ENCODE assay signal across 9 cellular contexts in the genomic region with DNA sequence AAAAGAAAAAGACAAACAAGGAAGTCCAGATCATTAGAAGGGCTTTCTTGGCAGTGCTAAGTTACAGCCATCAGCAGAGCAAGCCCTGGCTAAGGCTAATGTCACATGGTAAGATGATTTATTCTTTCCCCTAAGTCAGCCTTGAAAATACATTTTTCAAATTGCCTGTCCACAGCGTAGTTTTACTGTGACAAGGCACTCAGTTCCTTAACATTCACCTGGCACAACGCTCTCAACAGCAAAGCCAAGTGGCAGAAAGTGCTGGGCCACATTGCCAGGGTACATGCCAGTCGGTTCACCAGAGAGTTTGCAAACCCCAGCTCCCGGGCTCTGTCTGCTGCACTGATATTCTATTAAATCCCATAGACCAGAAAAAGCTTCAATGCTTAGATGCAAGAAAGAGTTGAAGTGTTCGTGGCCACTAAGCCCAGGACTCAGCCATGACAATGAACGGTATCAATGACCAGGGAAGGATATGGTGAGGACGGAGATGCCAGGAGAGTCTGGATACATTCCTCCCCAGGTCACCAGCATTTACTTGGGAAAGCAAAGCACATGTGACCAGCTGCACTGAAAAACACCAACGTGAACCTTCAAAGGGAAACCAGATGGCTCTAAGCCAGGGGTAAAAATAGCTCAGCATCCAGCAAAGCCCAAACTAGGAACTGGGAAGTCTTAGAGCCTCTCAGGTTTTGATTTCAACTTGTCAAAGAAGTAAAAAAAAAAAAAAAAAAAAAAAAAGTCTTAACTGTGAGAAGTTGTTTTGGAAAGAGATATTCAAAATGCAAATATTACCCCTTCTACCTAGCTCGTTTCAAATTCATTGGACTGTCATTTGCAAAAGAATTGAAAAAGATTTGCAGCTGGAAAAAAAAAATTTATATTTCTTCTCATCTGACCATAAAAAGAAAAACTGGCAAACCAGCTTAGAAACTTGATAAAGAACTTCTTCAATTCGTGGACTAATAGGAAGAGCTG. TPM values are rescaled to one million over a fixed set of nuclear protein-coding genes. Genes with fewer than 3 reads are reported as not detected.
A peak's percentile ranks its signal among the peaks of the same experiment; 100 is the strongest.
DNase-seq lines count a peak whose midpoint lies in the region; ATAC-seq, FAIRE-seq and TF ChIP-seq lines count a peak whose summit lies in the region.
"Had no signal": no experiment of that assay in that cellular context is flagged by ENCODE, and none has a peak within 500 bp of the region (broad histone marks: within the 10 kb centered on the region; RNA-seq: fewer than 3 reads in every experiment).

No MANE protein-coding gene starts in this region.

- no peak overlapping the region for H2BK15ac ChIP-seq in H1 (ENCODE audit: low read length)

- no peak overlapping the region for H3K18ac ChIP-seq in H1 (ENCODE audit: extremely low read depth, low read length)

- peak overlapping the region; percentile 89 for H2AFZ ChIP-seq in H1 (ENCODE audit: low read length)

- no peak overlapping the region for H3K14ac ChIP-seq in H1 (ENCODE audit: insufficient read length)

- POLR2A ChIA-PET in activated CD4-positive, alpha-beta T cell treated with anti-CD3 and anti-CD28 coated beads for 36 hours (lab: Charles Lee), result interaction anchor here (0.6 to 2.2 kb wide), 4 partner anchors 8 to 109 kb away, joined by 3 to 9 read pairs (median 4); a partner anchor contains a TSS
- POLR2A ChIA-PET in H1 (lab: Charles Lee; ENCODE audit: partially characterized antibody), result interaction anchor here (0.7 kb wide), 1 partner anchor 213 kb away, joined by 4 read pairs; no protein-coding TSS in a partner anchor

- TF ChIP-seq EP300 in H1 (IDR thresholded peaks at IDR 0.05; ENCODE audit: borderline replicate concordance in 1 of 2, low read depth in 2 of 2, low read length in 2 of 2) (no peak), transverse colon (IDR thresholded peaks at IDR 0.05; ENCODE audit: low read depth) (no peak)

- H3K9me3 ChIP-seq in H1 (ENCODE audit: insufficient read depth in 2 of 2, low read depth in 1 of 2, low read length in 1 of 2) (no peaks in the 10 kb centered on the region), mesodermal cell (ENCODE audit: control insufficient read depth, low read length) (no peaks in the 10 kb centered on the region), transverse colon (no peaks in the 10 kb centered on the region)

- 0 out of 2 replicates have a peak overlapping the region, but pooled peaks have one; percentile 9 for H2BK5ac ChIP-seq in H1 (ENCODE audit: low read depth, low read length)

- CTCF ChIA-PET in activated CD4-positive, alpha-beta T cell treated with anti-CD3 and anti-CD28 coated beads for 36 hours (lab: Charles Lee), result interaction anchor here (0.5 to 12.1 kb wide), 15 partner anchors 9 to 704 kb away, joined by 3 to 114 read pairs (median 4); a partner anchor contains a TSS
- CTCF ChIA-PET in H1 (lab: Charles Lee; ENCODE audit: partially characterized antibody), result interaction anchor here (0.6 to 1.7 kb wide), 9 partner anchors 12 to 648 kb away, joined by 3 to 5 read pairs (median 3); no protein-coding TSS in a partner anchor

- TF ChIP-seq RAD21 in H1 (IDR thresholded peaks at IDR 0.05 in 1 of 2, conservative IDR thresholded peaks at IDR 0.05 in 1 of 2; ENCODE audit: low read depth in 2 of 2, low read length in 2 of 2), result no peak

- peaks cover 4% of the 10 kb centered on the region for H3K36me3 Mint-ChIP-seq in activated CD4-positive, alpha-beta T cell treated with anti-CD3 and anti-CD28 coated beads for 36 hours (ENCODE audit: low read depth)
- H3K36me3 Mint-ChIP-seq in effector memory CD8-positive, alpha-beta T cell (ENCODE audit: insufficient read depth), result peaks cover 22% of the 10 kb centered on the region

- H3K36me3 ChIP-seq in H1 (ENCODE audit: control insufficient read depth in 2 of 4, insufficient read depth in 4 of 4, low read length in 3 of 4) (no peaks in the 10 kb centered on the region), mesodermal cell (ENCODE audit: control insufficient read depth, insufficient read depth, low read length) (no peaks in the 10 kb centered on the region), transverse colon (no peaks in the 10 kb centered on the region)

- no peak overlapping the region for H3K4me3 Mint-ChIP-seq in activated CD4-positive, alpha-beta T cell treated with anti-CD3 and anti-CD28 coated beads for 36 hours
- no peak overlapping the region for H3K4me3 Mint-ChIP-seq in effector memory CD8-positive, alpha-beta T cell

- TF ChIP-seq CTCF in H1 (IDR thresholded peaks at IDR 0.05; ENCODE audit: control extremely low read depth in 1 of 3, insufficient read depth in 1 of 3, low read depth in 1 of 3, low read length in 3 of 3) (no peak), transverse colon (IDR thresholded peaks at IDR 0.05) (no peak)

- H3K27ac Mint-ChIP-seq in activated CD4-positive, alpha-beta T cell treated with anti-CD3 and anti-CD28 coated beads for 36 hours, result peak overlapping the region; percentile 34
- H3K27ac Mint-ChIP-seq in effector memory CD8-positive, alpha-beta T cell, result peak overlapping the region in 1 of 2 donors; percentile 2

- H4K91ac ChIP-seq in H1 (replicated peaks; ENCODE audit: insufficient read length, low read length), result no peak overlapping the region

- 79% methylated on average over 10 of the region's 10 CpGs; no CpG with 5 or more reads in 1 of the 2 experiments for WGBS in H1 (ENCODE audit: extremely low coverage in 1 of 2, insufficient coverage in 1 of 2, insufficient read length in 1 of 2, insufficient replicate concordance in 2 of 2, low coverage in 1 of 2, low lambda C conversion rate in 2 of 2, missing lambda C conversion rate in 1 of 2), 2 experiments
- WGBS in mesodermal cell (ENCODE audit: insufficient coverage in 2 of 2), 2 experiments, result 71 to 75% methylated on average over 5 to 6 of the region's 10 CpGs
- WGBS in transverse colon (ENCODE audit: low coverage in 1 of 2), 2 donors, result 43 to 64% methylated on average over 6 to 10 of the region's 10 CpGs

- no peak overlapping the region for H2BK12ac ChIP-seq in H1 (ENCODE audit: low read depth, low read length)

- H3K56ac ChIP-seq in H1 (replicated peaks; ENCODE audit: insufficient read length, low read depth, low read length), result no peak overlapping the region

- no peak overlapping the region for H3K4me2 ChIP-seq in H1 (ENCODE audit: insufficient read depth in 1 of 2, low read depth in 2 of 2, low read length in 2 of 2)

- H3K27ac ChIP-seq in H1 (ENCODE audit: low read depth, low read length) (no peak overlapping the region), mesodermal cell (ENCODE audit: low read depth, low read length, severe bottlenecking) (peak overlapping the region; percentile 61), transverse colon (peak overlapping the region; percentile 54 to 88 (median 81))

- H3K4me1 ChIP-seq in H1 (replicated peaks in 1 of 4; ENCODE audit: control insufficient read depth in 3 of 4, insufficient read depth in 4 of 4, low read length in 3 of 4), result peaks cover 0 to 10% (median 1%) of the 10 kb centered on the region in 4 experiments; a peak in 3 of 7 replicates
- H3K4me1 ChIP-seq in mesodermal cell (ENCODE audit: control insufficient read depth, insufficient read depth, low read length, poor library complexity, severe bottlenecking), result peaks cover 16% of the 10 kb centered on the region
- peaks cover 7 to 38% (median 21%) of the 10 kb centered on the region in 4 donors for H3K4me1 ChIP-seq in transverse colon

- no peaks in the 10 kb centered on the region for H3K23me2 ChIP-seq in H1 (ENCODE audit: low read depth, low read length)

- no peak overlapping the region for H2BK120ac ChIP-seq in H1 (replicated peaks; ENCODE audit: low read depth, low read length)

- peaks cover 41% of the 10 kb centered on the region for H3K4me1 Mint-ChIP-seq in activated CD4-positive, alpha-beta T cell treated with anti-CD3 and anti-CD28 coated beads for 36 hours
- H3K4me1 Mint-ChIP-seq in effector memory CD8-positive, alpha-beta T cell (ENCODE audit: low read depth in 2 of 2), result peaks cover 27 to 45% of the 10 kb centered on the region in 2 donors

- no peaks in the 10 kb centered on the region for H3K27me3 Mint-ChIP-seq in activated CD4-positive, alpha-beta T cell treated with anti-CD3 and anti-CD28 coated beads for 36 hours
- no peaks in the 10 kb centered on the region for H3K27me3 Mint-ChIP-seq in effector memory CD8-positive, alpha-beta T cell

- no peak overlapping the region for H3K4ac ChIP-seq in H1 (replicated peaks; ENCODE audit: insufficient read length, low read depth, low read length)

- no peaks in the 10 kb centered on the region for H3K27me3 ChIP-seq in H1 (replicated peaks in 1 of 4; ENCODE audit: control insufficient read depth in 3 of 4, extremely low read depth in 1 of 4, insufficient read depth in 3 of 4, low read length in 3 of 4)
- H3K27me3 ChIP-seq in transverse colon, result no peaks in the 10 kb centered on the region

- no peak overlapping the region for H2BK20ac ChIP-seq in H1 (ENCODE audit: low read length)

- no peaks in the 10 kb centered on the region for H3K79me2 ChIP-seq in H1 (ENCODE audit: control insufficient read depth in 1 of 2, insufficient read depth in 2 of 2, low read length in 2 of 2)

- in situ Hi-C loops in transverse colon (cut with MboI; ENCODE audit: low pct_ligation_motif_present in 1 of 4, low pct_unique_long_range_greater_than_20kb in 1 of 4, low sequenced_read_pairs in 3 of 4), result no loop called here

- H4K20me1 ChIP-seq in H1 (replicated peaks in 1 of 2; ENCODE audit: control insufficient read depth in 1 of 2, insufficient read depth in 2 of 2, low read length in 2 of 2), result no peaks in the 10 kb centered on the region

- intact Hi-C loops in activated CD4-positive, alpha-beta T cell treated with anti-CD3 and anti-CD28 coated beads for 36 hours (cut with DNase I, micrococcal nuclease), result no loop called here
- intact Hi-C loops in transverse colon (cut with DNase I; ENCODE audit: low total_unique reads), result no loop called here

- no peak overlapping the region for H4K5ac ChIP-seq in H1 (ENCODE audit: insufficient read length, low read depth, low read length)

- no peak for DNase-seq in activated CD4-positive, alpha-beta T cell treated with anti-CD3 and anti-CD28 coated beads for 36 hours
- DNase-seq in activated CD4-positive, alpha-beta T cell treated with anti-CD3 and anti-CD28 coated beads for 48 hours, result no peak
- DNase-seq in H1 (ENCODE audit: low read depth in 1 of 2, low spot score in 2 of 2) (no peak), transverse colon (peak; percentile 14), H54 (ENCODE audit: insufficient read length, low spot score) (no peak)
- no peak for DNase-seq in effector memory CD8-positive, alpha-beta T cell
- DNase-seq: MM.1S had no signal

- no peak overlapping the region for H2AK5ac ChIP-seq in H1 (ENCODE audit: low read depth, low read length)

- no peak for ATAC-seq in activated CD4-positive, alpha-beta T cell treated with anti-CD3 and anti-CD28 coated beads for 36 hours
- ATAC-seq in effector memory CD8-positive, alpha-beta T cell (replicated peaks), result no peak
- ATAC-seq in HG03439 (IDR thresholded peaks at IDR 0.05; ENCODE audit: unreplicated experiment), result no peak

- H3K23ac ChIP-seq in H1 (ENCODE audit: insufficient read length), result no peak overlapping the region

- H3K9ac ChIP-seq in H1 (replicated peaks in 1 of 4; ENCODE audit: extremely low read depth in 1 of 4, low read depth in 3 of 4, low read length in 3 of 4), result no peak overlapping the region; a peak in 2 of 7 replicates

- FAIRE-seq in H1 (lab: Jason Lieb, UNC), result no peak
- FAIRE-seq in H54 (lab: Jason Lieb, UNC), result no peak

- H3K79me1 ChIP-seq in H1 (ENCODE audit: low read depth, low read length), result no peaks in the 10 kb centered on the region

- H3K4me3 ChIP-seq in H1 (ENCODE audit: extremely low read depth in 1 of 4, insufficient read depth in 2 of 4, low read depth in 3 of 4, low read length in 4 of 4) (no peak overlapping the region), mesodermal cell (ENCODE audit: extremely low read depth, insufficient read depth, low read length, poor library complexity, severe bottlenecking) (no peak overlapping the region), transverse colon (no peak overlapping the region)

- no peaks in the 10 kb centered on the region for H3K9me3 Mint-ChIP-seq in activated CD4-positive, alpha-beta T cell treated with anti-CD3 and anti-CD28 coated beads for 36 hours (ENCODE audit: low read depth)
- H3K9me3 Mint-ChIP-seq in effector memory CD8-positive, alpha-beta T cell, result no peaks in the 10 kb centered on the region

- H4K8ac ChIP-seq in H1 (ENCODE audit: extremely low read depth, insufficient read depth, low read length), result no peak overlapping the region

- TF ChIP-seq POLR2A in H1 (IDR thresholded peaks at IDR 0.05; ENCODE audit: control extremely low read depth in 1 of 2, low read depth in 2 of 2, low read length in 2 of 2), result no peak
- TF ChIP-seq POLR2A in transverse colon (IDR thresholded peaks at IDR 0.05), result no peak
- no peak for TF ChIP-seq POLR2A in H54 (IDR thresholded peaks at IDR 0.05; ENCODE audit: low read depth, low read length)

RNA-seq across cellular contexts. Expression of a gene that starts 23.9 kb away (rescaled TPM):
- 10 to 100 TPM; 10.9 to 11.0 TPM for total RNA-seq in activated CD4-positive, alpha-beta T cell treated with anti-CD3 and anti-CD28 coated beads for 36 hours
- 9.3 and 9.8 TPM in 2 replicates for total RNA-seq in H1 (2021; fragmentation: NEBNext Ultra II Directional; extraction: Animal tissue kit (Norgen Biotek cat#: 25700))
- polyA plus RNA-seq in H1 (2011; rRNA removed), result 1.9 and 2.0 TPM in 2 replicates
- 2.5 TPM for polyA plus RNA-seq in H1 (2011; cell fraction: cytosol; rRNA removed)
- polyA plus RNA-seq in H1 (2011; cell fraction: nucleus; rRNA removed), result 4.0 TPM
- polyA plus RNA-seq in H1 (2012, experiment 1 of 2), result 2.7 to 4.2 TPM (median 3.5 TPM) in 4 replicates
- 0.26 TPM for polyA plus RNA-seq in H1 (2012, experiment 2 of 2)
- polyA plus RNA-seq in H1 (2013, experiment 1 of 2), result 3.2 TPM
- polyA plus RNA-seq in H1 (2013, experiment 2 of 2), result 3.2 TPM
- 13.9 and 21.3 TPM in 2 replicates for polyA minus RNA-seq in H1 (2011; rRNA and poly(A)+ RNA removed)
- polyA minus RNA-seq in H1 (2011; cell fraction: cytosol; rRNA and poly(A)+ RNA removed), result 5.9 TPM
- polyA minus RNA-seq in H1 (2011; cell fraction: nucleus; rRNA and poly(A)+ RNA removed), result 8.1 TPM
- 1.9 TPM for polyA plus RNA-seq in mesodermal cell (2013, experiment 1 of 2)
- 1.9 TPM for polyA plus RNA-seq in mesodermal cell (2013, experiment 2 of 2)
- 10 to 100 TPM; 13.1 to 44.8 (median 27.3) TPM for total RNA-seq in transverse colon
